7 cellular contexts compared by ENCODE assay signal in genomic region chr17:49224198-49224996, GRCh38. TPM values are rescaled to one million over a fixed set of nuclear protein-coding genes. Genes with fewer than 3 reads are reported as not detected.
DNase-seq lines count a peak whose midpoint lies in the region; ATAC-seq lines count a peak whose summit lies in the region.

No MANE protein-coding gene starts in this region.

- peaks cover 4% of the 10 kb centered on the region; the same call in 1 of the 2 replicates for H4K20me1 ChIP-seq in Karpas-422 (ENCODE audit: insufficient read depth, low read depth, low read length)

- POLR2A ChIA-PET in activated CD4-positive, alpha-beta T cell treated with anti-CD3 and anti-CD28 coated beads, Interleukin-2, amount 10 ng/mL, durations not matched to agents 7 days and 5 days (lab: Charles Lee) = no interaction called here

- no peaks in the 10 kb centered on the region for H3K9me3 Mint-ChIP-seq in activated CD4-positive, alpha-beta T cell treated with anti-CD3 and anti-CD28 coated beads, Interleukin-2, amount 10 ng/mL, durations not matched to agents 7 days and 5 days

- H3K27ac ChIP-seq in Karpas-422 (ENCODE audit: low read length) = no peak overlapping the region

- no peak overlapping the region for H2AFZ ChIP-seq in Karpas-422 (ENCODE audit: low read length)

- H3K4me3 ChIP-seq in Karpas-422 (ENCODE audit: low read length) = no peak overlapping the region

- H3K4me1 ChIP-seq in Karpas-422 (ENCODE audit: low read length) = peaks cover 10% of the 10 kb centered on the region

- H3K27me3 Mint-ChIP-seq in activated CD4-positive, alpha-beta T cell treated with anti-CD3 and anti-CD28 coated beads, Interleukin-2, amount 10 ng/mL, durations not matched to agents 7 days and 5 days = peaks cover 9% of the 10 kb centered on the region

- H3K27me3 ChIP-seq in Karpas-422 (ENCODE audit: low read length) = no peaks in the 10 kb centered on the region

- peaks cover 10% of the 10 kb centered on the region for H3K36me3 ChIP-seq in Karpas-422 (ENCODE audit: insufficient read depth, low read length)

- no peaks in the 10 kb centered on the region for H3K9me2 ChIP-seq in Karpas-422 (replicated peaks; ENCODE audit: insufficient read depth, low read length)

- H3K4me2 ChIP-seq in Karpas-422 (ENCODE audit: low read depth, low read length, poor library complexity, severe bottlenecking) = no peak overlapping the region

- H3K9ac ChIP-seq in Karpas-422 (ENCODE audit: low read length) = no peak overlapping the region

- no peak overlapping the region for H3K27ac Mint-ChIP-seq in activated CD4-positive, alpha-beta T cell treated with anti-CD3 and anti-CD28 coated beads, Interleukin-2, amount 10 ng/mL, durations not matched to agents 7 days and 5 days

- H3K79me2 ChIP-seq in Karpas-422 (ENCODE audit: low read length) = no peaks in the 10 kb centered on the region

- peak overlapping the region; percentile 20 for H3K4me3 Mint-ChIP-seq in activated CD4-positive, alpha-beta T cell treated with anti-CD3 and anti-CD28 coated beads, Interleukin-2, amount 10 ng/mL, durations not matched to agents 7 days and 5 days

- peaks cover 33% of the 10 kb centered on the region for H3K36me3 Mint-ChIP-seq in activated CD4-positive, alpha-beta T cell treated with anti-CD3 and anti-CD28 coated beads, Interleukin-2, amount 10 ng/mL, durations not matched to agents 7 days and 5 days (ENCODE audit: low read depth)

- H3K9me3 ChIP-seq in Karpas-422 (ENCODE audit: low read length) = no peaks in the 10 kb centered on the region

- CTCF ChIA-PET in activated CD4-positive, alpha-beta T cell treated with anti-CD3 and anti-CD28 coated beads, Interleukin-2, amount 10 ng/mL, durations not matched to agents 7 days and 5 days (lab: Charles Lee) = interaction anchor here (0.6 to 2.2 kb wide), 5 partner anchors 15 to 141 kb away, joined by 3 to 9 read pairs (median 5); no protein-coding TSS in a partner anchor

- peak; percentile 55 for DNase-seq in Karpas-422
- DNase-seq in activated CD4-positive, alpha-beta T cell treated with anti-CD3 and anti-CD28 coated beads, Interleukin-2, amount 10 ng/mL, durations not matched to agents 7 days and 5 days = peak; percentile 61
- peak; percentile 67 for DNase-seq in retina
- no peak for DNase-seq in NCI-H2029 treated with DMSO at 0.1 percent for 48 hours (lab: John Stamatoyannopoulos, UW)

- H3K4me1 Mint-ChIP-seq in activated CD4-positive, alpha-beta T cell treated with anti-CD3 and anti-CD28 coated beads, Interleukin-2, amount 10 ng/mL, durations not matched to agents 7 days and 5 days = peaks cover 43% of the 10 kb centered on the region

- ATAC-seq in esophagus mucosa (peak; percentile 28), GM21737 (IDR thresholded peaks at IDR 0.05; ENCODE audit: unreplicated experiment) (no peak), GM21825 (IDR thresholded peaks at IDR 0.05; ENCODE audit: unreplicated experiment) (no peak)

RNA-seq across cellular contexts. Expression of gene PHOSPHO1, which starts 6.2 kb away (rescaled TPM):
- total RNA-seq in Karpas-422 (2014; rRNA removed; shearing (Covaris generic); ENCODE audit: low replicate concordance) = 2.3 TPM in 1 of 2 replicates, not detected in the other
- not detected for total RNA-seq in activated CD4-positive, alpha-beta T cell treated with anti-CD3 and anti-CD28 coated beads, Interleukin-2, amount 10 ng/mL, durations not matched to agents 7 days and 5 days
- 0.20 TPM for total RNA-seq in esophagus mucosa

RNA-seq across cellular contexts. Expression of gene ABI3, which starts 13.9 kb away (rescaled TPM):
- 20.2 and 29.9 TPM in 2 replicates for total RNA-seq in Karpas-422 (2014; rRNA removed; shearing (Covaris generic); ENCODE audit: low replicate concordance)
- total RNA-seq in activated CD4-positive, alpha-beta T cell treated with anti-CD3 and anti-CD28 coated beads, Interleukin-2, amount 10 ng/mL, durations not matched to agents 7 days and 5 days = 10 to 100 TPM; 58.4 to 59.4 TPM
- total RNA-seq in esophagus mucosa = 2.7 TPM

RNA-seq across cellular contexts. Expression of gene GNGT2, which starts 14.0 kb away (rescaled TPM):
- total RNA-seq in Karpas-422 (2014; rRNA removed; shearing (Covaris generic); ENCODE audit: low replicate concordance) = 25.3 and 40.2 TPM in 2 replicates
- 10 to 100 TPM; 15.0 to 15.9 TPM for total RNA-seq in activated CD4-positive, alpha-beta T cell treated with anti-CD3 and anti-CD28 coated beads, Interleukin-2, amount 10 ng/mL, durations not matched to agents 7 days and 5 days
- 0.28 TPM for total RNA-seq in esophagus mucosa

Comparison
In these comparisons a context has a peak if more than half of its experiments do, and no peak if none do; other contexts are left out.
1. RNA of gene GNGT2, which starts 14.0 kb away (total RNA-seq): 25.3 to 40.2 TPM in Karpas-422 and 15.0 to 15.9 TPM in activated CD4-positive, alpha-beta T cell treated with anti-CD3 and anti-CD28 coated beads, Interleukin-2, amount 10 ng/mL, durations not matched to agents 7 days and 5 days; 0.28 TPM in esophagus mucosa (single experiment); every median in the first group is over 10 times any median in the second.